1 cellular context compared by ENCODE assay signal in the genomic region with DNA sequence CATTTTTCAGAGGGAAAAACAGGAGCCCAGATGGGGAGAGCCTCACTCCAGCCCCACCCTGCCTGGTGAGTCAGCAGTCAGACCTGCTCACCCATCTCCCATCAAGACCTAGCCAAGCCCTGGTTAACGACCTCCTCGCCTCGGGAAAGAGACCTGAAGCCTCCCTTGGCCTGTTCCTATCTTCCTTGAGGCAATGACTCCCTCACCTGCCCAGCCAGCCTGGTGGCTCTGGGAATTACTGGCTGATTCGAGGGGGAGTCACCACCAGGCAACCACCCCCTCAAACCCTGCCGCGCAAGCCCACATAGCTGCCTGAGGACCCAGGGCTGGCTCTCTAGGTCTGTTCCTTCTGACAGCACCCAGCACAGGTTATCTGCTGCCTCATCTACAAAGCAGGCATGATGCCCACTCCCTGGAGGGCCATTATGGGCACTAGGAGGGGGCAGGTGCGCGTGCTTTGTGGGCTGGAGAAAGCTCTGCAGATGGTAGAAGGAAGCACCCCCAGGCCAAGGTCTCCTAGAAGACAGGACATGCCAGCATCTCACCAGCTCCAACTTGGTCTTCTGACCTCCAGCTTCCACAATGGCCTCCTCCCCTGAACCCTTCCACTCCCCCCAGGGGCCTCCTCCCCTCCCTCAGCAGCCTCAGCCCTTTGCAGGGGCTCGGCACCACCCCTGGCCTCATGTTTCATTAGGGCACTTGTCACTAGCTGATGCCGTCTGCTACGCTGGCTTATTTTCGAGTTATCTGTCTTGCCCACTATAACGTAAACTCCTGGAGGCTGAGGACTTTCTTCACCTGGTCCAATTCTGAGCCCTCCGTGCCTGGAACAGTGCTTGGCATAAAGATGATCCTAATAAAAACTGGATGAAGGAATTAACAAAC.
TF ChIP-seq lines count a peak whose summit lies in the region.

No MANE protein-coding gene starts in this region.

TF ChIP-seq in K562, 482 proteins besides CTCF, POLR2A, EP300 and RAD21 (continues in another document):
- TF ChIP-seq MEIS2 (IDR thresholded peaks at IDR 0.05; ENCODE audit: partially characterized antibody) (no peak), IFI16 (CRISPR knock-in tag; IDR thresholded peaks at IDR 0.05) (no peak), ZBTB7A (IDR thresholded peaks at IDR 0.05; ENCODE audit: borderline replicate concordance, control insufficient read depth, low read depth, low read length) (no peak), ZNF766 (CRISPR knock-in tag; conservative IDR thresholded peaks at IDR 0.05) (0 out of 2 replicates have a peak, but pooled peaks have one; percentile 3), SOX6 (IDR thresholded peaks at IDR 0.05) (no peak), HMBOX1 (IDR thresholded peaks at IDR 0.05) (peak; percentile 73), SPI1 (IDR thresholded peaks at IDR 0.05; ENCODE audit: borderline replicate concordance, low read depth, low read length) (no peak), FOXJ2 (tag; IDR thresholded peaks at IDR 0.05) (no peak), ZBTB8A (IDR thresholded peaks at IDR 0.05; ENCODE audit: partially characterized antibody) (no peak), DLX4 (CRISPR knock-in tag; IDR thresholded peaks at IDR 0.05) (no peak), TFAM (CRISPR knock-in tag; conservative IDR thresholded peaks at IDR 0.05) (no peak), ZNF224 (CRISPR knock-in tag; IDR thresholded peaks at IDR 0.05) (no peak), ESRRB (CRISPR knock-in tag; IDR thresholded peaks at IDR 0.05; ENCODE audit: borderline replicate concordance) (no peak), RCOR1 (IDR thresholded peaks at IDR 0.05; ENCODE audit: borderline replicate concordance in 1 of 2, low read depth in 2 of 2, low read length in 2 of 2) (peak in 1 of 2 experiments; percentile 43; a peak in 1 of 4 replicates), MAFK (IDR thresholded peaks at IDR 0.05; ENCODE audit: low read length) (peak; percentile 43; the same call in 1 of the 2 replicates), ZNF592 (IDR thresholded peaks at IDR 0.05) (0 out of 2 replicates have a peak, but pooled peaks have one; percentile 50), ZBTB26 (CRISPR knock-in tag; IDR thresholded peaks at IDR 0.05) (no peak), HCFC1 (IDR thresholded peaks at IDR 0.05; ENCODE audit: low read depth, low read length) (no peak), ILK (tag; IDR thresholded peaks at IDR 0.05; ENCODE audit: borderline replicate concordance, low read depth) (no peak), HMG20B (CRISPR knock-in tag; IDR thresholded peaks at IDR 0.05) (no peak), CEBPZ (IDR thresholded peaks at IDR 0.05; ENCODE audit: borderline replicate concordance, low read depth, low read length) (no peak), CSDE1 (IDR thresholded peaks at IDR 0.05) (no peak), ILF3 (IDR thresholded peaks at IDR 0.05; ENCODE audit: borderline replicate concordance) (no peak), HLTF (IDR thresholded peaks at IDR 0.05) (no peak), POLR3G (IDR thresholded peaks at IDR 0.05; ENCODE audit: extremely low read depth, insufficient read length, insufficient replicate concordance) (no peak), DACH1 (IDR thresholded peaks at IDR 0.05; ENCODE audit: partially characterized antibody) (no peak), NR2C2 (CRISPR knock-in tag; IDR thresholded peaks at IDR 0.05) (no peak), NR2C2 (tag; IDR thresholded peaks at IDR 0.05) (no peak), ZNF696 (CRISPR knock-in tag; conservative IDR thresholded peaks at IDR 0.05) (no peak), DMBX1 (CRISPR knock-in tag; IDR thresholded peaks at IDR 0.05; ENCODE audit: borderline replicate concordance) (peak; percentile 48; the same call in 1 of the 2 replicates), MAFG (tag; conservative IDR thresholded peaks at IDR 0.05) (no peak; the same call in 1 of the 2 replicates), TRIM25 (IDR thresholded peaks at IDR 0.05; ENCODE audit: borderline replicate concordance) (no peak), ETV1 (tag; conservative IDR thresholded peaks at IDR 0.05; ENCODE audit: low read depth) (no peak), C11orf30 (IDR thresholded peaks at IDR 0.05; ENCODE audit: low read depth) (peak; percentile 71)
- TF ChIP-seq, protein P1, sequence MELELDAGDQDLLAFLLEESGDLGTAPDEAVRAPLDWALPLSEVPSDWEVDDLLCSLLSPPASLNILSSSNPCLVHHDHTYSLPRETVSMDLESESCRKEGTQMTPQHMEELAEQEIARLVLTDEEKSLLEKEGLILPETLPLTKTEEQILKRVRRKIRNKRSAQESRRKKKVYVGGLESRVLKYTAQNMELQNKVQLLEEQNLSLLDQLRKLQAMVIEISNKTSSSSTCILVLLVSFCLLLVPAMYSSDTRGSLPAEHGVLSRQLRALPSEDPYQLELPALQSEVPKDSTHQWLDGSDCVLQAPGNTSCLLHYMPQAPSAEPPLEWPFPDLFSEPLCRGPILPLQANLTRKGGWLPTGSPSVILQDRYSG (tag; conservative IDR thresholded peaks at IDR 0.05; ENCODE audit: low read depth), result no peak
- TF ChIP-seq, protein P2, sequence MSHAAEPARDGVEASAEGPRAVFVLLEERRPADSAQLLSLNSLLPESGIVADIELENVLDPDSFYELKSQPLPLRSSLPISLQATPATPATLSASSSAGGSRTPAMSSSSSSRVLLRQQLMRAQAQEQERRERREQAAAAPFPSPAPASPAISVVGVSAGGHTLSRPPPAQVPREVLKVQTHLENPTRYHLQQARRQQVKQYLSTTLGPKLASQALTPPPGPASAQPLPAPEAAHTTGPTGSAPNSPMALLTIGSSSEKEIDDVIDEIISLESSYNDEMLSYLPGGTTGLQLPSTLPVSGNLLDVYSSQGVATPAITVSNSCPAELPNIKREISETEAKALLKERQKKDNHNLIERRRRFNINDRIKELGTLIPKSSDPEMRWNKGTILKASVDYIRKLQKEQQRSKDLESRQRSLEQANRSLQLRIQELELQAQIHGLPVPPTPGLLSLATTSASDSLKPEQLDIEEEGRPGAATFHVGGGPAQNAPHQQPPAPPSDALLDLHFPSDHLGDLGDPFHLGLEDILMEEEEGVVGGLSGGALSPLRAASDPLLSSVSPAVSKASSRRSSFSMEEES (CRISPR knock-in tag; IDR thresholded peaks at IDR 0.05), result no peak
- TF ChIP-seq, protein P3, sequence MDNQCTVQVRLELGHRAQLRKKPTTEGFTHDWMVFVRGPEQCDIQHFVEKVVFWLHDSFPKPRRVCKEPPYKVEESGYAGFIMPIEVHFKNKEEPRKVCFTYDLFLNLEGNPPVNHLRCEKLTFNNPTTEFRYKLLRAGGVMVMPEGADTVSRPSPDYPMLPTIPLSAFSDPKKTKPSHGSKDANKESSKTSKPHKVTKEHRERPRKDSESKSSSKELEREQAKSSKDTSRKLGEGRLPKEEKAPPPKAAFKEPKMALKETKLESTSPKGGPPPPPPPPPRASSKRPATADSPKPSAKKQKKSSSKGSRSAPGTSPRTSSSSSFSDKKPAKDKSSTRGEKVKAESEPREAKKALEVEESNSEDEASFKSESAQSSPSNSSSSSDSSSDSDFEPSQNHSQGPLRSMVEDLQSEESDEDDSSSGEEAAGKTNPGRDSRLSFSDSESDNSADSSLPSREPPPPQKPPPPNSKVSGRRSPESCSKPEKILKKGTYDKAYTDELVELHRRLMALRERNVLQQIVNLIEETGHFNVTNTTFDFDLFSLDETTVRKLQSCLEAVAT (IDR thresholded peaks at IDR 0.05), result no peak
- TF ChIP-seq, protein P4, sequence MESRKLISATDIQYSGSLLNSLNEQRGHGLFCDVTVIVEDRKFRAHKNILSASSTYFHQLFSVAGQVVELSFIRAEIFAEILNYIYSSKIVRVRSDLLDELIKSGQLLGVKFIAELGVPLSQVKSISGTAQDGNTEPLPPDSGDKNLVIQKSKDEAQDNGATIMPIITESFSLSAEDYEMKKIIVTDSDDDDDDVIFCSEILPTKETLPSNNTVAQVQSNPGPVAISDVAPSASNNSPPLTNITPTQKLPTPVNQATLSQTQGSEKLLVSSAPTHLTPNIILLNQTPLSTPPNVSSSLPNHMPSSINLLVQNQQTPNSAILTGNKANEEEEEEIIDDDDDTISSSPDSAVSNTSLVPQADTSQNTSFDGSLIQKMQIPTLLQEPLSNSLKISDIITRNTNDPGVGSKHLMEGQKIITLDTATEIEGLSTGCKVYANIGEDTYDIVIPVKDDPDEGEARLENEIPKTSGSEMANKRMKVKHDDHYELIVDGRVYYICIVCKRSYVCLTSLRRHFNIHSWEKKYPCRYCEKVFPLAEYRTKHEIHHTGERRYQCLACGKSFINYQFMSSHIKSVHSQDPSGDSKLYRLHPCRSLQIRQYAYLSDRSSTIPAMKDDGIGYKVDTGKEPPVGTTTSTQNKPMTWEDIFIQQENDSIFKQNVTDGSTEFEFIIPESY (CRISPR knock-in tag; IDR thresholded peaks at IDR 0.05), result no peak
